Comparison of ENCODE assay signal across 9 cellular contexts in genomic region chrX:74018253-74018652, GRCh38.
"Had no signal": no experiment of that assay in that cellular context is flagged by ENCODE, and none has a peak within 500 bp of the region (broad histone marks: within the 10 kb centered on the region; RNA-seq: fewer than 3 reads in every experiment).

No MANE protein-coding gene starts in this region.

- DNase-seq: GM23248, GOT3, H7, IMR-90, KG1 had no signal

- H3K4me3 ChIP-seq: GM23248, HAP-1, K562 had no signal

- FAIRE-seq: HTR-8/SVneo, K562 had no signal

- H3K4me1 ChIP-seq: HAP-1 had no signal

- H3K9me3 ChIP-seq: HAP-1 had no signal

- H3K27ac ChIP-seq: GM23248 had no signal

- H3K36me3 ChIP-seq: HAP-1 had no signal

- ATAC-seq: HCT116, K562 had no signal
